8 cellular contexts compared by ENCODE assay signal in the genomic region with DNA sequence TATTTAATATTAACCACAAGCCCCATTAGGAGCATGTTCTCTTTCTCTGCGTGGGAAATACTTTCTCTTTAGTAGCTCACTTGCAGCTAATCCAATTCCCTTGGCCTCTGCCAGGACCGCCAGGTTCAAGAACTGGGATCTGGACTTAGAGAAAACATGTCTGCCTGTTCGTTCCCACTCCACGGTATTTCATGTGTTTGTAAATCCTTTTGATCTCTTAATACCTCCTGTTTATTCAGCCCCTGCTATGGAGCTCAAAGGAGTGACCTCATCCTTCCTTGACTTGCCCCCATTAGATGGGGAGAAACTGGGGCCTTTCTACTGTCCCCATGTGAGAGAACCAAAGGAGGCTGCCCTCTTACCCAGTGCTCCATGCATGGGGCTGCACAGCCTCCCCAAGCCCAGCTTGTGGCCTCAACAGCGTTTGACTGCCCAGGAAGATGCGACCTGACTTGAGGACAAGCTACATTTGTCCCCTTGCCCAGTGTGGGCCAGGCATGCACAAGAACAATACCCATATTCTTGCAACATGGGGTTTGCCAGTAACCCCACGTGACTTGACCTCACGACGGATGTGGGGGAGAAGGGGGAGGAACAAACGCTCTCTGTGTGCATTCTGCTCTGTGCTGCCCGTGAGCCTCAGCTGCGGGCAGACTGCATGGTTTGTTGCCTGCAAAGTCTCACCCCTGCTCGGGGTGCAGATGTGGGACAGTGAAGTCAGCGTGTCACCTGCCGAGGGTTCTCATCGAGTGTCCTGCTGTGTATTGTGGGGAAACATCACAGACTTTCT. TPM values are rescaled to one million over a fixed set of nuclear protein-coding genes. Genes with fewer than 3 reads are reported as not detected.
DNase-seq lines count a peak whose midpoint lies in the region; ATAC-seq, FAIRE-seq and TF ChIP-seq lines count a peak whose summit lies in the region.

No MANE protein-coding gene starts in this region.

- FAIRE-seq in GM18507 (lab: Jason Lieb, UNC) = no peak

- peak; percentile 13 for ATAC-seq in lung (ENCODE audit: insufficient read depth, low FRiP score)

- peaks cover 18 to 41% of the 10 kb centered on the region in 2 donors for H3K4me1 ChIP-seq in lung (ENCODE audit: control insufficient read depth in 2 of 2, insufficient read depth in 2 of 2, low read length in 2 of 2)

- peak overlapping the region; percentile 17 to 90 for H3K27ac ChIP-seq in lung (ENCODE audit: low read depth in 1 of 2, low read length in 1 of 2)

- TF ChIP-seq CTCF in cardiac fibroblast (IDR thresholded peaks at IDR 0.05; ENCODE audit: low read depth, low read length) (no peak), lung (IDR thresholded peaks at IDR 0.05; ENCODE audit: control extremely low read depth, extremely low read depth) (no peak)

- DNase-seq in GM18507 (ENCODE audit: extremely low spot score, insufficient read length, low read depth) = peak; percentile 17
- peak; percentile 36 for DNase-seq in HT1080 (ENCODE audit: low read depth)
- DNase-seq in activated CD4-positive, CD25-positive, alpha-beta regulatory T cell treated with anti-CD3 and anti-CD28 coated beads, Interleukin-2, amount 50 U/mL, for 72 hours = peak; percentile 60
- peak; percentile 61 for DNase-seq in cardiac fibroblast (ENCODE audit: low read depth in 2 of 2)
- DNase-seq in lung (ENCODE audit: low spot score) = peak; percentile 72
- DNase-seq in stimulated activated CD8-positive, alpha-beta memory T cell treated with anti-CD3 and anti-CD28 coated beads, Interleukin-15, amount 100 ng/mL, for 1 hour (ENCODE audit: low read depth) = peak; percentile 42
- no peak for DNase-seq in DMS 273 treated with DMSO at 0.1 percent for 48 hours (lab: John Stamatoyannopoulos, UW)
- no peak for DNase-seq in DMS 273 (lab: John Stamatoyannopoulos, UW; ENCODE audit: unreplicated experiment)

- H3K27me3 ChIP-seq in lung (ENCODE audit: control insufficient read depth, insufficient read depth) = no peaks in the 10 kb centered on the region

- no peak overlapping the region for H3K4me3 ChIP-seq in cardiac fibroblast (replicated peaks in 1 of 2; ENCODE audit: low read depth in 2 of 2, low read length in 2 of 2)
- H3K4me3 ChIP-seq in lung = no peak overlapping the region

- H3K9me3 ChIP-seq in lung (ENCODE audit: control insufficient read depth in 2 of 2, insufficient read depth in 1 of 2, low read length in 1 of 2) = no peaks in the 10 kb centered on the region

- 38 to 43% methylated on average over 16 of the region's 16 CpGs for WGBS in lung, 2 donors

- peaks cover 0 to 33% of the 10 kb centered on the region in 2 donors for H3K36me3 ChIP-seq in lung (ENCODE audit: control insufficient read depth in 2 of 2, insufficient read depth in 2 of 2, low read length in 2 of 2)

RNA-seq across cellular contexts. Expression of gene CD9, which starts 30.3 kb away (rescaled TPM):
- 35.8 and 41.8 TPM in 2 replicates for total RNA-seq in HT1080 (2014; rRNA removed; shearing (Covaris generic))
- 23.4 and 25.8 TPM in 2 replicates for polyA plus RNA-seq in HT1080 (2015; cell fraction: cytosol; rRNA removed)
- polyA plus RNA-seq in HT1080 (2015; cell fraction: nucleus; rRNA removed) = 29.0 and 30.5 TPM in 2 replicates
- total RNA-seq in lung = 100 to 1,000 TPM; 240 to 406 TPM
- polyA plus RNA-seq in lung = 100 to 1,000 TPM; 352 to 425 TPM

Comparison
In these comparisons a context has a peak if more than half of its experiments do, and no peak if none do; other contexts are left out.
1. DNase-seq: peak in GM18507 (single experiment), HT1080 (single experiment), activated CD4-positive, CD25-positive, alpha-beta regulatory T cell treated with anti-CD3 and anti-CD28 coated beads, Interleukin-2, amount 50 U/mL, for 72 hours (single experiment), cardiac fibroblast (2 of 2), lung (single experiment) and stimulated activated CD8-positive, alpha-beta memory T cell treated with anti-CD3 and anti-CD28 coated beads, Interleukin-15, amount 100 ng/mL, for 1 hour (single experiment); none in DMS 273 treated with DMSO at 0.1 percent for 48 hours (single experiment) and DMS 273 (single experiment).